Comparison of ENCODE assay signal across 14 cellular contexts in genomic region chr20:6121504-6121903, GRCh38. TPM values are rescaled to one million over a fixed set of nuclear protein-coding genes. Genes with fewer than 3 reads are reported as not detected.
A peak's percentile ranks its signal among the peaks of the same experiment; 100 is the strongest.
DNase-seq lines count a peak whose midpoint lies in the region; ATAC-seq lines count a peak whose summit lies in the region.
"Had no signal": no experiment of that assay in that cellular context is flagged by ENCODE, and none has a peak within 500 bp of the region (broad histone marks: within the 10 kb centered on the region; RNA-seq: fewer than 3 reads in every experiment).

No MANE protein-coding gene starts in this region.

- DNase-seq in NCI-H510A treated with DMSO at 0.1 percent for 48 hours (lab: John Stamatoyannopoulos, UW), result no peak
- no peak for DNase-seq in COLO829 (ENCODE audit: low spot score)
- DNase-seq: activated CD4-positive, alpha-beta T cell treated with anti-CD3 and anti-CD28 coated beads, Interleukin-2, amount 50 U/mL, for 1 hour; activated naive CD8-positive, alpha-beta T cell treated with anti-CD3 and anti-CD28 coated beads, Interleukin-2, amount 50 U/mL, for 24 hours; activated T-cell treated with anti-CD3 and anti-CD28 coated beads, Interleukin-2, amount 50 U/mL, for 4 hours; effector memory CD4-positive, alpha-beta T cell; NCI-H2029 had no signal

- H3K4me3 ChIP-seq in BLaER1 treated with 17β-estradiol and CSF1 and Interleukin-3, amounts not matched to agents 10 nM and 100 nM, result peak overlapping the region in 2 of 10 experiments; percentile 65 to 72; a peak in 2 of 20 replicates
- H3K4me3 ChIP-seq in HUES64 (ENCODE audit: low read length), result peak overlapping the region; percentile 72
- H3K4me3 ChIP-seq in duodenal mucosa (ENCODE audit: low read depth in 1 of 2, low read length in 2 of 2), result peak overlapping the region; percentile 78 to 88
- peak overlapping the region; percentile 73 to 84 for H3K4me3 ChIP-seq in mucosa of rectum (ENCODE audit: low read length in 2 of 2)

- H3K9me3 ChIP-seq in BLaER1 treated with 17β-estradiol and CSF1 and Interleukin-3, amounts not matched to agents 10 nM and 100 nM (replicated peaks in 1 of 11), result peaks cover 0 to 5% (median 0%) of the 10 kb centered on the region in 11 experiments; a peak in 4 of 22 replicates
- no peaks in the 10 kb centered on the region for H3K9me3 ChIP-seq in HUES64 (ENCODE audit: insufficient read depth, low read depth, low read length)
- H3K9me3 ChIP-seq in duodenal mucosa (ENCODE audit: control insufficient read depth in 1 of 2, low read length in 2 of 2), result no peaks in the 10 kb centered on the region
- no peaks in the 10 kb centered on the region for H3K9me3 ChIP-seq in mucosa of rectum (ENCODE audit: control insufficient read depth in 2 of 2, low read length in 2 of 2)
- H3K9me3 ChIP-seq: SJSA1 had no signal

- peaks cover 10 to 39% (median 33%) of the 10 kb centered on the region in 10 experiments for H3K4me1 ChIP-seq in BLaER1 treated with 17β-estradiol and CSF1 and Interleukin-3, amounts not matched to agents 10 nM and 100 nM
- H3K4me1 ChIP-seq in HUES64 (ENCODE audit: insufficient read depth, low read length), result peaks cover 32% of the 10 kb centered on the region
- H3K4me1 ChIP-seq in duodenal mucosa (ENCODE audit: control insufficient read depth in 1 of 2, insufficient read depth in 2 of 2, low read length in 2 of 2), result peaks cover 4 to 8% of the 10 kb centered on the region in 2 donors
- H3K4me1 ChIP-seq in mucosa of rectum (ENCODE audit: control insufficient read depth in 2 of 2, insufficient read depth in 2 of 2, low read length in 2 of 2), result peaks cover 11 to 32% of the 10 kb centered on the region in 2 donors

- H4K20me1 ChIP-seq in BLaER1 treated with 17β-estradiol and CSF1 and Interleukin-3, amounts not matched to agents 10 nM and 100 nM, result no peaks in the 10 kb centered on the region

- H3K27ac ChIP-seq in BLaER1 treated with 17β-estradiol and CSF1 and Interleukin-3, amounts not matched to agents 10 nM and 100 nM, result no peak overlapping the region
- no peak overlapping the region for H3K27ac ChIP-seq in HUES64 (ENCODE audit: low read depth, low read length)
- no peak overlapping the region for H3K27ac ChIP-seq in duodenal mucosa (ENCODE audit: low read depth, low read length)
- no peak overlapping the region for H3K27ac ChIP-seq in mucosa of rectum (ENCODE audit: low read depth in 2 of 2, low read length in 2 of 2)
- H3K27ac ChIP-seq: SJSA1 had no signal

- H3K27me3 ChIP-seq in BLaER1 treated with 17β-estradiol and CSF1 and Interleukin-3, amounts not matched to agents 10 nM and 100 nM, result peaks cover 0 to 13% (median 8%) of the 10 kb centered on the region in 11 experiments; a peak in 14 of 22 replicates
- peaks cover 18% of the 10 kb centered on the region for H3K27me3 ChIP-seq in HUES64 (ENCODE audit: insufficient read depth, low read length)
- H3K27me3 ChIP-seq in duodenal mucosa (ENCODE audit: control insufficient read depth in 1 of 2, insufficient read depth in 2 of 2, low read length in 2 of 2), result peaks cover 0 to 3% of the 10 kb centered on the region in 2 donors
- H3K27me3 ChIP-seq in mucosa of rectum (ENCODE audit: control insufficient read depth in 2 of 2, insufficient read depth in 2 of 2, low read length in 2 of 2), result no peaks in the 10 kb centered on the region

- peak overlapping the region in 10 of 11 experiments; percentile 90 to 99 (median 96); a peak in 18 of 22 replicates for H3K4me2 ChIP-seq in BLaER1 treated with 17β-estradiol and CSF1 and Interleukin-3, amounts not matched to agents 10 nM and 100 nM

- ATAC-seq in HG03565 (IDR thresholded peaks at IDR 0.05; ENCODE audit: unreplicated experiment), result no peak
- ATAC-seq in activated CD4-positive, CD25-positive, alpha-beta regulatory T cell treated with anti-CD3 and anti-CD28 coated beads, Interleukin-2, amount 50 U/mL, for 24 hours, result no peak
- ATAC-seq: activated naive CD8-positive, alpha-beta T cell treated with anti-CD3 and anti-CD28 coated beads, Interleukin-2, amount 50 U/mL, for 24 hours; activated T-cell treated with anti-CD3 and anti-CD28 coated beads, Interleukin-2, amount 50 U/mL, for 4 hours had no signal

- peak overlapping the region in 3 of 11 experiments; percentile 82 to 85 (median 84); a peak in 5 of 22 replicates for H3K9ac ChIP-seq in BLaER1 treated with 17β-estradiol and CSF1 and Interleukin-3, amounts not matched to agents 10 nM and 100 nM
- H3K9ac ChIP-seq in HUES64 (ENCODE audit: low read depth, low read length) (no peak overlapping the region), duodenal mucosa (ENCODE audit: low read depth in 1 of 2, low read length in 2 of 2) (peak overlapping the region; percentile 34 to 69), mucosa of rectum (ENCODE audit: low read depth in 1 of 2, low read length in 2 of 2) (peak overlapping the region; percentile 43 to 84)

- 85% methylated on average over 2 of the region's 2 CpGs for WGBS in HUES64

- peaks cover 0 to 27% (median 10%) of the 10 kb centered on the region in 11 experiments; a peak in 14 of 22 replicates for H3K36me3 ChIP-seq in BLaER1 treated with 17β-estradiol and CSF1 and Interleukin-3, amounts not matched to agents 10 nM and 100 nM
- H3K36me3 ChIP-seq in HUES64 (ENCODE audit: insufficient read depth, low read length), result peaks cover 11% of the 10 kb centered on the region
- peaks cover 0 to 4% of the 10 kb centered on the region in 2 donors for H3K36me3 ChIP-seq in duodenal mucosa (ENCODE audit: control insufficient read depth in 1 of 2, insufficient read depth in 2 of 2, low read length in 2 of 2)
- H3K36me3 ChIP-seq in mucosa of rectum (ENCODE audit: control insufficient read depth in 2 of 2, insufficient read depth in 2 of 2, low read length in 2 of 2), result peaks cover 10 to 15% of the 10 kb centered on the region in 2 donors
- H3K36me3 ChIP-seq: SJSA1 had no signal

RNA-seq across cellular contexts. Expression of gene FERMT1, which starts 1.3 kb away (rescaled TPM):
- 8.5 TPM for polyA plus RNA-seq in HUES64 (2013, experiment 1 of 2)
- polyA plus RNA-seq in HUES64 (2013, experiment 2 of 2), result 8.0 TPM
